In genomic region chr2:97931118-97931850, GRCh38 we compare ENCODE assay signal across 10 cellular contexts.
A peak's percentile ranks its signal among the peaks of the same experiment; 100 is the strongest.
DNase-seq lines count a peak whose midpoint lies in the region; ATAC-seq and TF ChIP-seq lines count a peak whose summit lies in the region.
"Had no signal": no experiment of that assay in that cellular context is flagged by ENCODE, and none has a peak within 500 bp of the region (broad histone marks: within the 10 kb centered on the region; RNA-seq: fewer than 3 reads in every experiment).

No MANE protein-coding gene starts in this region.

- ATAC-seq in GM21723 (IDR thresholded peaks at IDR 0.05; ENCODE audit: unreplicated experiment), result peak; percentile 56
- ATAC-seq in GM18861 (IDR thresholded peaks at IDR 0.05; ENCODE audit: unreplicated experiment), result no peak

- no peak for TF ChIP-seq CTCF in GM10248 (IDR thresholded peaks at IDR 0.05; ENCODE audit: control extremely low read depth, extremely low read depth, low read depth, missing control alignments)

- peak; percentile 22 for DNase-seq in GM10248 (ENCODE audit: extremely low spot score)
- peak; percentile 63 for DNase-seq in NOMO-1 treated with dmso at 0.1 percent for 144 hours (lab: John Stamatoyannopoulos, UW; ENCODE audit: unreplicated experiment)
- peak; percentile 27 for DNase-seq in medulla oblongata (ENCODE audit: extremely low spot score)
- DNase-seq in NCI-H2081 (lab: John Stamatoyannopoulos, UW), result no peak
- DNase-seq in NCI-H345 (lab: John Stamatoyannopoulos, UW), result no peak
- DNase-seq in COLO829 (ENCODE audit: low spot score), result no peak
- DNase-seq: activated CD4-positive, alpha-beta T cell treated with anti-CD3 and anti-CD28 coated beads for 48 hours; NCI-H187 treated with DMSO at 0.1 percent for 48 hours had no signal

- CTCF ChIA-PET in GM10248 (lab: Yijun Ruan, JAX), result interaction anchor here (0.7 to 3.0 kb wide), 3 partner anchors 9 to 20 kb away, joined by 3 to 11 read pairs (median 5); no protein-coding TSS in a partner anchor

- POLR2A ChIA-PET in GM10248 (lab: Yijun Ruan, JAX), result interaction anchor here (0.7 kb wide), 1 partner anchor 158 kb away, joined by 5 read pairs; no protein-coding TSS in a partner anchor

Comparison
In these comparisons a context has a peak if more than half of its experiments do, and no peak if none do; other contexts are left out.
1. DNase-seq: peak in GM10248 (single experiment), NOMO-1 treated with dmso at 0.1 percent for 144 hours (single experiment) and medulla oblongata (single experiment); none in NCI-H2081 (0 of 2), NCI-H345 (single experiment) and COLO829 (single experiment).